ENCODE assay signal across 8 cellular contexts in genomic region chr1:63674238-63674864, GRCh38.
DNase-seq lines count a peak whose midpoint lies in the region; ATAC-seq and TF ChIP-seq lines count a peak whose summit lies in the region.

No MANE protein-coding gene starts in this region.

- no peak overlapping the region for H3K27ac ChIP-seq in adrenal gland
- H3K27ac ChIP-seq in right atrium auricular region: no peak overlapping the region

- H3K36me3 Mint-ChIP-seq in activated T-helper 1 cell treated with anti-CD3 and anti-CD28 coated beads, Interleukin-12 subunit alpha, Interleukin-12 subunit beta, Interleukin-2, Interleukin-4 antibody, amounts not matched to agents 30 ng/mL and 10 ng/mL and 1 ng/mL, durations not matched to agents 14 hours and 24 hours and 36 hours (ENCODE audit: low read depth): no peaks in the 10 kb centered on the region

- H3K27me3 ChIP-seq in adrenal gland: no peaks in the 10 kb centered on the region
- no peaks in the 10 kb centered on the region for H3K27me3 ChIP-seq in right atrium auricular region

- TF ChIP-seq POLR2A in adrenal gland (IDR thresholded peaks at IDR 0.05): no peak

- no peak overlapping the region for H3K4me3 ChIP-seq in adrenal gland
- no peak overlapping the region for H3K4me3 ChIP-seq in right atrium auricular region

- ATAC-seq in GM21786 (IDR thresholded peaks at IDR 0.05; ENCODE audit: unreplicated experiment): peak; percentile 87

- intact Hi-C loops in adrenal gland (cut with DNase I): loop anchor here in 1 of 2 donors (10.0 kb wide), 1 partner anchor 570 kb away; no protein-coding TSS in a partner anchor
- intact Hi-C loops in activated T-helper 1 cell treated with anti-CD3 and anti-CD28 coated beads, Interleukin-12 subunit alpha, Interleukin-12 subunit beta, Interleukin-2, Interleukin-4 antibody, amounts not matched to agents 30 ng/mL and 10 ng/mL and 1 ng/mL, durations not matched to agents 14 hours and 24 hours and 36 hours (cut with micrococcal nuclease): no loop called here

- peak; percentile 89 for DNase-seq in ELF-1 (ENCODE audit: low read depth, low spot score)
- DNase-seq in NCI-H128 (lab: John Stamatoyannopoulos, UW; ENCODE audit: unreplicated experiment): peak; percentile 8
- peak; percentile 72 to 87 (median 82) for DNase-seq in adrenal gland
- peak; percentile 81 for DNase-seq in right atrium auricular region (ENCODE audit: low spot score)
- DNase-seq in retina: peak; percentile 65
- no peak for DNase-seq in activated CD4-positive, CD25-positive, alpha-beta regulatory T cell treated with anti-CD3 and anti-CD28 coated beads, Interleukin-2, amount 50 U/mL, for 72 hours
- no peak for DNase-seq in activated T-helper 1 cell treated with anti-CD3 and anti-CD28 coated beads, Interleukin-12 subunit alpha, Interleukin-12 subunit beta, Interleukin-2, Interleukin-4 antibody, amounts not matched to agents 30 ng/mL and 10 ng/mL and 1 ng/mL, durations not matched to agents 14 hours and 24 hours and 36 hours (ENCODE audit: low spot score)

- peak; percentile 36 to 71 (median 64) for TF ChIP-seq CTCF in adrenal gland (IDR thresholded peaks at IDR 0.05)
- peak; percentile 31 to 71 for TF ChIP-seq CTCF in right atrium auricular region (IDR thresholded peaks at IDR 0.05)

- H3K27me3 Mint-ChIP-seq in activated T-helper 1 cell treated with anti-CD3 and anti-CD28 coated beads, Interleukin-12 subunit alpha, Interleukin-12 subunit beta, Interleukin-2, Interleukin-4 antibody, amounts not matched to agents 30 ng/mL and 10 ng/mL and 1 ng/mL, durations not matched to agents 14 hours and 24 hours and 36 hours (ENCODE audit: insufficient read depth): no peaks in the 10 kb centered on the region

- no peaks in the 10 kb centered on the region for H3K4me1 Mint-ChIP-seq in activated T-helper 1 cell treated with anti-CD3 and anti-CD28 coated beads, Interleukin-12 subunit alpha, Interleukin-12 subunit beta, Interleukin-2, Interleukin-4 antibody, amounts not matched to agents 30 ng/mL and 10 ng/mL and 1 ng/mL, durations not matched to agents 14 hours and 24 hours and 36 hours (ENCODE audit: low read depth)

- no peak overlapping the region for H3K4me3 Mint-ChIP-seq in activated T-helper 1 cell treated with anti-CD3 and anti-CD28 coated beads, Interleukin-12 subunit alpha, Interleukin-12 subunit beta, Interleukin-2, Interleukin-4 antibody, amounts not matched to agents 30 ng/mL and 10 ng/mL and 1 ng/mL, durations not matched to agents 14 hours and 24 hours and 36 hours

- H3K9me3 ChIP-seq in adrenal gland (replicated peaks in 1 of 3): no peaks in the 10 kb centered on the region
- H3K9me3 ChIP-seq in right atrium auricular region: no peaks in the 10 kb centered on the region

- peaks cover 0 to 6% of the 10 kb centered on the region in 2 donors for H3K4me1 ChIP-seq in adrenal gland (replicated peaks in 1 of 2)
- peaks cover 0 to 8% of the 10 kb centered on the region in 2 donors for H3K4me1 ChIP-seq in right atrium auricular region

- no peaks in the 10 kb centered on the region for H3K36me3 ChIP-seq in adrenal gland (replicated peaks in 1 of 2)
- H3K36me3 ChIP-seq in right atrium auricular region: no peaks in the 10 kb centered on the region

- 38 to 60% (median 43%) methylated on average over 5 to 9 of the region's 9 CpGs for WGBS in adrenal gland, 4 donors

- no peak overlapping the region for H3K27ac Mint-ChIP-seq in activated T-helper 1 cell treated with anti-CD3 and anti-CD28 coated beads, Interleukin-12 subunit alpha, Interleukin-12 subunit beta, Interleukin-2, Interleukin-4 antibody, amounts not matched to agents 30 ng/mL and 10 ng/mL and 1 ng/mL, durations not matched to agents 14 hours and 24 hours and 36 hours

- no peaks in the 10 kb centered on the region for H3K9me3 Mint-ChIP-seq in activated T-helper 1 cell treated with anti-CD3 and anti-CD28 coated beads, Interleukin-12 subunit alpha, Interleukin-12 subunit beta, Interleukin-2, Interleukin-4 antibody, amounts not matched to agents 30 ng/mL and 10 ng/mL and 1 ng/mL, durations not matched to agents 14 hours and 24 hours and 36 hours

Comparison
In these comparisons a context has a peak if more than half of its experiments do, and no peak if none do; other contexts are left out.
1. DNase-seq: peak in ELF-1 (single experiment), NCI-H128 (single experiment), adrenal gland (7 of 7), right atrium auricular region (single experiment) and retina (single experiment); none in activated CD4-positive, CD25-positive, alpha-beta regulatory T cell treated with anti-CD3 and anti-CD28 coated beads, Interleukin-2, amount 50 U/mL, for 72 hours (single experiment) and activated T-helper 1 cell treated with anti-CD3 and anti-CD28 coated beads, Interleukin-12 subunit alpha, Interleukin-12 subunit beta, Interleukin-2, Interleukin-4 antibody, amounts not matched to agents 30 ng/mL and 10 ng/mL and 1 ng/mL, durations not matched to agents 14 hours and 24 hours and 36 hours (single experiment).